Comparison of ENCODE assay signal across 8 cellular contexts in the genomic region with DNA sequence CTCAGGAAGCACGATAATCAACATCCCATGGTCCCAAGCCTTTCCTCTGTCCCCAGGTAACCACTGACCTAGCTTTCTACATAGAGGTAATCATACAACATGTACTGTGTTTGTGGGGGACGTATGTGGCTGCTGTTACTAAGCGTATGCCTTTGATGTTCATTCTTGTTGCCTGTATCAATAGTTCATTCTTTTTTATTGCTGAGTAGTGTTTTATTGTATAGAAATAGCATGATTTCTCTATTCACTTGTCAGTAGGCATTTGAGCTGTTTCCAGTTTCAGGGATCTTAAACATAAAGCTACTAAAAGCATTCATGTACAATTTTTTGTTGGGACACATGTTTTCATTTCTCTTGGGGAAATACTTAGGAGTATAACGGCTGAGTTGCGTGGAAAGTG.
"Had no signal": no experiment of that assay in that cellular context is flagged by ENCODE, and none has a peak within 500 bp of the region (broad histone marks: within the 10 kb centered on the region; RNA-seq: fewer than 3 reads in every experiment).

No MANE protein-coding gene starts in this region.

- FAIRE-seq: G401.6, GM12878, GM12891, GM12892, GM18507, GM19239 had no signal

- ATAC-seq: GM12878 had no signal

- DNase-seq: GDM1, GF-D8 had no signal

- H3K4me3 ChIP-seq: GM12878 had no signal
